10 cellular contexts compared by ENCODE assay signal in the genomic region with DNA sequence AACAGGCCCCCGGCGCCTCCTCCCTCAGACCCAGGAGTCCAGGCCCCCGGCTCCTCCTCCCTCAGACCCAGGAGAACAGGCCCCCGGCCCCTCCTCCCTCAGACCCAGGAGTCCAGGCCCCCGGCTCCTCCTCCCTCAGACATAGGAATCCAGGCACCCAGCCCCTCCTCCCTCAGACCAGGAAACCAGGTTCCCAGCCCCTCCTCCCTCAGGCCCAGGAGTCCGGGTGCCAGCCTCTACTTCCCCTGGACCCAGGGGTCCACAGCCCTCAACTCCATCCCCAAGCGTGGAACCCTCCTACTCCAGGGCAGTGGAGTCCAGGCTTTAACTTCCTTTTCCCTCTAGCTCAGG. TPM values are rescaled to one million over a fixed set of nuclear protein-coding genes. Genes with fewer than 3 reads are reported as not detected.
DNase-seq lines count a peak whose midpoint lies in the region; ATAC-seq, FAIRE-seq and TF ChIP-seq lines count a peak whose summit lies in the region.
"Had no signal": no experiment of that assay in that cellular context is flagged by ENCODE, and none has a peak within 500 bp of the region (broad histone marks: within the 10 kb centered on the region; RNA-seq: fewer than 3 reads in every experiment).

No MANE protein-coding gene starts in this region.

- CTCF ChIA-PET in HepG2 (lab: Yijun Ruan, JAX; ENCODE audit: low intra/inter-chr PET ratio, low total read pairs), result no interaction called here

- H3K9ac ChIP-seq in HepG2 (ENCODE audit: insufficient read depth, low read depth, low read length), result no peak overlapping the region
- peak overlapping the region; percentile 87 to 96 for H3K9ac ChIP-seq in mucosa of rectum (ENCODE audit: low read depth in 1 of 2, low read length in 2 of 2)

- H2AFZ ChIP-seq in HepG2 (ENCODE audit: low read length), result no peak overlapping the region

- TF ChIP-seq CTCF in HepG2 (CRISPR knock-in tag; IDR thresholded peaks at IDR 0.05), result no peak
- no peak for TF ChIP-seq CTCF in right lobe of liver (IDR thresholded peaks at IDR 0.05)
- no peak for TF ChIP-seq CTCF in epithelial cell of esophagus (IDR thresholded peaks at IDR 0.05; ENCODE audit: insufficient read depth, low read depth, low read length, missing control alignments)

- FAIRE-seq in HepG2 (lab: Jason Lieb, UNC), result no peak

- DNase-seq in HepG2 (ENCODE audit: low spot score) (no peak), right lobe of liver (no peak), epithelial cell of esophagus (ENCODE audit: low read depth) (peak; percentile 43), retina (no peak), NCI-H2171 (lab: John Stamatoyannopoulos, UW) (no peak), SKM-1 (lab: John Stamatoyannopoulos, UW; ENCODE audit: unreplicated experiment) (no peak)
- DNase-seq: aorta, OCI-M1 had no signal

- TF ChIP-seq EP300 in HepG2 (IDR thresholded peaks at IDR 0.05; ENCODE audit: low read depth in 2 of 2, low read length in 2 of 2) (no peak), HepG2 (CRISPR knock-in tag; IDR thresholded peaks at IDR 0.05; ENCODE audit: borderline replicate concordance) (no peak)

- H3K9me3 ChIP-seq in HepG2 (ENCODE audit: low read length) (no peaks in the 10 kb centered on the region), right lobe of liver (no peaks in the 10 kb centered on the region), mucosa of rectum (ENCODE audit: control insufficient read depth in 2 of 2, low read length in 2 of 2) (no peaks in the 10 kb centered on the region)

- H3K4me1 ChIP-seq in HepG2 (ENCODE audit: insufficient read depth, low read length) (peaks cover 12% of the 10 kb centered on the region; the same call in 1 of the 2 replicates), right lobe of liver (no peaks in the 10 kb centered on the region), mucosa of rectum (ENCODE audit: control insufficient read depth in 2 of 2, insufficient read depth in 2 of 2, low read length in 2 of 2) (peaks cover 3 to 9% of the 10 kb centered on the region in 2 donors)

- no peak overlapping the region for H3K4me2 ChIP-seq in HepG2 (ENCODE audit: low read depth, low read length)

- no peak for TF ChIP-seq POLR2A in HepG2 (IDR thresholded peaks at IDR 0.05; ENCODE audit: insufficient read depth in 1 of 2, low read depth in 2 of 2, low read length in 2 of 2)
- TF ChIP-seq POLR2A in right lobe of liver (IDR thresholded peaks at IDR 0.05), result no peak

- H3K27me3 ChIP-seq in HepG2 (ENCODE audit: control insufficient read depth in 1 of 2, insufficient read depth in 2 of 2, low read length in 2 of 2) (no peaks in the 10 kb centered on the region), right lobe of liver (no peaks in the 10 kb centered on the region), mucosa of rectum (ENCODE audit: control insufficient read depth in 2 of 2, insufficient read depth in 2 of 2, low read length in 2 of 2) (no peaks in the 10 kb centered on the region)

- intact Hi-C loops in HepG2 (cut with micrococcal nuclease; ENCODE audit: unreplicated experiment) (no loop called here), right lobe of liver (cut with DNase I) (loop anchor here (5.0 kb wide), 1 partner anchor 60 kb away; no protein-coding TSS in a partner anchor)

- POLR2A ChIA-PET in HepG2 (lab: Yijun Ruan, JAX), result interaction anchor here (1.7 to 1.8 kb wide), 2 partner anchors 15 to 17 kb away, joined by 3 to 11 read pairs; a partner anchor contains a TSS

- no peaks in the 10 kb centered on the region for H4K20me1 ChIP-seq in HepG2 (ENCODE audit: insufficient read depth, low read length)

- in situ Hi-C loops in HepG2 (cut with HindIII; ENCODE audit: extremely low pct_ligation_motif_present, low pct_unique_long_range_greater_than_20kb), result no loop called here

- 5% methylated on average over 2 of the region's 7 CpGs for WGBS in HepG2 (ENCODE audit: low lambda C conversion rate)
- 63% methylated on average over 2 of the region's 7 CpGs for WGBS in right lobe of liver (ENCODE audit: insufficient coverage, low coverage, low lambda C conversion rate, missing lambda C conversion rate)

- no peak for TF ChIP-seq RAD21 in HepG2 (CRISPR knock-in tag; IDR thresholded peaks at IDR 0.05)

- no peaks in the 10 kb centered on the region for H3K79me2 ChIP-seq in HepG2 (ENCODE audit: insufficient read depth, low read length)

- no peak for ATAC-seq in HepG2
- ATAC-seq in right lobe of liver, result no peak
- no peak for ATAC-seq in HG03469 (IDR thresholded peaks at IDR 0.05; ENCODE audit: unreplicated experiment)

- H3K27ac ChIP-seq in HepG2 (ENCODE audit: extremely low read length, insufficient read depth, low read length), result no peak overlapping the region
- no peak overlapping the region for H3K27ac ChIP-seq in right lobe of liver
- H3K27ac ChIP-seq in mucosa of rectum (ENCODE audit: low read depth in 2 of 2, low read length in 2 of 2), result peak overlapping the region; percentile 89 to 91

- no peaks in the 10 kb centered on the region; a peak in 1 of 5 replicates for H3K36me3 ChIP-seq in HepG2 (replicated peaks in 1 of 2; ENCODE audit: control insufficient read depth in 1 of 2, insufficient read depth in 2 of 2, low read length in 2 of 2)
- H3K36me3 ChIP-seq in right lobe of liver, result no peaks in the 10 kb centered on the region
- H3K36me3 ChIP-seq in mucosa of rectum (ENCODE audit: control insufficient read depth in 2 of 2, insufficient read depth in 2 of 2, low read length in 2 of 2), result no peaks in the 10 kb centered on the region

- no peak overlapping the region for H3K4me3 ChIP-seq in HepG2 (replicated peaks in 1 of 3; ENCODE audit: insufficient read depth in 1 of 3, low read depth in 2 of 3, low read length in 3 of 3)
- no peak overlapping the region for H3K4me3 ChIP-seq in right lobe of liver
- H3K4me3 ChIP-seq in epithelial cell of esophagus (ENCODE audit: low read length), result peak overlapping the region; percentile 63
- H3K4me3 ChIP-seq in mucosa of rectum (ENCODE audit: low read length in 2 of 2), result peak overlapping the region; percentile 74 to 83

- BruUV-seq in HepG2 (replicated peaks; lab: Mats Ljungman, UMichigan), result no TSS peak

RNA-seq across cellular contexts. Expression of a gene that starts 0.6 kb away (rescaled TPM):
- total RNA-seq in HepG2 (2016; rRNA removed; fragmentation: Illumina TruSeq; extraction: Trizol) (0.24 TPM in 1 of 2 replicates, not detected in the other), right lobe of liver (1 to 10 TPM in 3 of 6 experiments, under 1 TPM in 3; 0.18 to 2.4 (median 1.1) TPM)
- not detected in 2 replicates for total RNA-seq in HepG2 (2016; cell fraction: cytosol; rRNA removed; fragmentation: Illumina TruSeq; extraction: Trizol; ENCODE audit: low read depth)
- 0.15 TPM in 1 of 2 replicates, not detected in the other for total RNA-seq in HepG2 (2016; cell fraction: insoluble cytoplasmic fraction; rRNA removed; fragmentation: Illumina TruSeq; extraction: Trizol)
- total RNA-seq in HepG2 (2016; cell fraction: membrane; rRNA removed; fragmentation: Illumina TruSeq; extraction: Trizol), result 0.41 TPM in 1 of 2 replicates, not detected in the other
- not detected in 2 replicates for total RNA-seq in HepG2 (2016; cell fraction: nucleus; rRNA removed; fragmentation: Illumina TruSeq; extraction: Trizol)
- polyA plus RNA-seq in HepG2 (2011; rRNA removed), result 0.13 and 0.35 TPM in 2 replicates
- 0.08 and 0.15 TPM in 2 replicates for polyA plus RNA-seq in HepG2 (2011; cell fraction: cytosol; rRNA removed)
- 1.8 and 1.9 TPM in 2 replicates for polyA plus RNA-seq in HepG2 (2011; cell fraction: nucleus; rRNA removed)
- 0.41 and 0.86 TPM in 2 replicates for polyA plus RNA-seq in HepG2 (2012)
- polyA plus RNA-seq in HepG2 (2016; cell fraction: cytosol; fragmentation: Illumina TruSeq; extraction: Trizol; ENCODE audit: low read depth), result 0.26 TPM in 1 of 2 replicates, not detected in the other
- not detected in 2 replicates for polyA plus RNA-seq in HepG2 (2016; cell fraction: insoluble cytoplasmic fraction; fragmentation: Illumina TruSeq; extraction: Trizol; ENCODE audit: low read depth)
- polyA plus RNA-seq in HepG2 (2016; cell fraction: membrane; fragmentation: Illumina TruSeq; extraction: Trizol; ENCODE audit: low read depth), result 0.10 and 0.50 TPM in 2 replicates
- 0.73 TPM in 1 of 2 replicates, not detected in the other for polyA plus RNA-seq in HepG2 (2016; cell fraction: nucleus; fragmentation: Illumina TruSeq; extraction: Trizol; ENCODE audit: insufficient read depth, low read depth)
- polyA minus RNA-seq in HepG2 (2011; rRNA and poly(A)+ RNA removed; ENCODE audit: low replicate concordance), result 0.12 and 0.35 TPM in 2 replicates
- polyA minus RNA-seq in HepG2 (2011; cell fraction: cytosol; rRNA and poly(A)+ RNA removed), result not detected in 2 replicates
- polyA minus RNA-seq in HepG2 (2011; cell fraction: nucleus; rRNA and poly(A)+ RNA removed), result 0.87 TPM in 1 of 2 replicates, not detected in the other

RNA-seq across cellular contexts. Expression of a gene that starts 12.9 kb away (rescaled TPM):
- total RNA-seq in HepG2 (2016; rRNA removed; fragmentation: Illumina TruSeq; extraction: Trizol) (3.8 and 4.0 TPM in 2 replicates), right lobe of liver (1 to 10 TPM; 1.2 to 3.5 (median 3.2) TPM)
- 1.9 and 2.2 TPM in 2 replicates for total RNA-seq in HepG2 (2016; cell fraction: cytosol; rRNA removed; fragmentation: Illumina TruSeq; extraction: Trizol; ENCODE audit: low read depth)
- 4.3 and 4.8 TPM in 2 replicates for total RNA-seq in HepG2 (2016; cell fraction: insoluble cytoplasmic fraction; rRNA removed; fragmentation: Illumina TruSeq; extraction: Trizol)
- 1.6 and 1.8 TPM in 2 replicates for total RNA-seq in HepG2 (2016; cell fraction: membrane; rRNA removed; fragmentation: Illumina TruSeq; extraction: Trizol)
- total RNA-seq in HepG2 (2016; cell fraction: nucleus; rRNA removed; fragmentation: Illumina TruSeq; extraction: Trizol), result 2.2 and 2.7 TPM in 2 replicates
- polyA plus RNA-seq in HepG2 (2011; rRNA removed), result 1.8 and 2.0 TPM in 2 replicates
- polyA plus RNA-seq in HepG2 (2011; cell fraction: cytosol; rRNA removed), result 2.1 and 2.4 TPM in 2 replicates
- polyA plus RNA-seq in HepG2 (2011; cell fraction: nucleus; rRNA removed), result 1.8 and 2.0 TPM in 2 replicates
- 2.6 TPM in 2 replicates for polyA plus RNA-seq in HepG2 (2012)
- polyA plus RNA-seq in HepG2 (2016; cell fraction: cytosol; fragmentation: Illumina TruSeq; extraction: Trizol; ENCODE audit: low read depth), result 1.6 TPM in 2 replicates
- polyA plus RNA-seq in HepG2 (2016; cell fraction: insoluble cytoplasmic fraction; fragmentation: Illumina TruSeq; extraction: Trizol; ENCODE audit: low read depth), result 4.4 and 4.9 TPM in 2 replicates
- 1.0 TPM in 2 replicates for polyA plus RNA-seq in HepG2 (2016; cell fraction: membrane; fragmentation: Illumina TruSeq; extraction: Trizol; ENCODE audit: low read depth)
- 2.7 and 3.1 TPM in 2 replicates for polyA plus RNA-seq in HepG2 (2016; cell fraction: nucleus; fragmentation: Illumina TruSeq; extraction: Trizol; ENCODE audit: insufficient read depth, low read depth)
- polyA minus RNA-seq in HepG2 (2011; rRNA and poly(A)+ RNA removed; ENCODE audit: low replicate concordance), result 0.40 and 0.48 TPM in 2 replicates
- polyA minus RNA-seq in HepG2 (2011; cell fraction: cytosol; rRNA and poly(A)+ RNA removed), result 0.79 and 1.1 TPM in 2 replicates
- 1.7 and 1.9 TPM in 2 replicates for polyA minus RNA-seq in HepG2 (2011; cell fraction: nucleus; rRNA and poly(A)+ RNA removed)

RNA-seq across cellular contexts. Expression of a gene that starts 17.0 kb away (rescaled TPM):
- total RNA-seq in HepG2 (2016; rRNA removed; fragmentation: Illumina TruSeq; extraction: Trizol), result 9.0 and 22.2 TPM in 2 replicates
- total RNA-seq in HepG2 (2016; cell fraction: cytosol; rRNA removed; fragmentation: Illumina TruSeq; extraction: Trizol; ENCODE audit: low read depth), result 6.0 and 7.0 TPM in 2 replicates
- 9.8 and 24.6 TPM in 2 replicates for total RNA-seq in HepG2 (2016; cell fraction: insoluble cytoplasmic fraction; rRNA removed; fragmentation: Illumina TruSeq; extraction: Trizol)
- 10.9 and 16.4 TPM in 2 replicates for total RNA-seq in HepG2 (2016; cell fraction: membrane; rRNA removed; fragmentation: Illumina TruSeq; extraction: Trizol)
- 22.1 and 22.7 TPM in 2 replicates for total RNA-seq in HepG2 (2016; cell fraction: nucleus; rRNA removed; fragmentation: Illumina TruSeq; extraction: Trizol)
- 25.5 and 42.2 TPM in 2 replicates for polyA plus RNA-seq in HepG2 (2011; rRNA removed)
- 14.0 and 19.6 TPM in 2 replicates for polyA plus RNA-seq in HepG2 (2011; cell fraction: cytosol; rRNA removed)
- polyA plus RNA-seq in HepG2 (2011; cell fraction: nucleus; rRNA removed), result 62.9 and 70.0 TPM in 2 replicates
- polyA plus RNA-seq in HepG2 (2012), result 26.2 and 43.9 TPM in 2 replicates
- polyA plus RNA-seq in HepG2 (2016; cell fraction: cytosol; fragmentation: Illumina TruSeq; extraction: Trizol; ENCODE audit: low read depth), result 5.9 and 6.3 TPM in 2 replicates
- 14.0 and 15.8 TPM in 2 replicates for polyA plus RNA-seq in HepG2 (2016; cell fraction: insoluble cytoplasmic fraction; fragmentation: Illumina TruSeq; extraction: Trizol; ENCODE audit: low read depth)
- polyA plus RNA-seq in HepG2 (2016; cell fraction: membrane; fragmentation: Illumina TruSeq; extraction: Trizol; ENCODE audit: low read depth), result 15.2 and 15.3 TPM in 2 replicates
- polyA plus RNA-seq in HepG2 (2016; cell fraction: nucleus; fragmentation: Illumina TruSeq; extraction: Trizol; ENCODE audit: insufficient read depth, low read depth), result 55.8 and 59.3 TPM in 2 replicates
- 43.8 and 78.6 TPM in 2 replicates for polyA minus RNA-seq in HepG2 (2011; rRNA and poly(A)+ RNA removed; ENCODE audit: low replicate concordance)
- polyA minus RNA-seq in HepG2 (2011; cell fraction: cytosol; rRNA and poly(A)+ RNA removed), result 25.2 and 27.9 TPM in 2 replicates
- 11.7 and 13.1 TPM in 2 replicates for polyA minus RNA-seq in HepG2 (2011; cell fraction: nucleus; rRNA and poly(A)+ RNA removed)
- 10 to 100 TPM; 26.6 to 57.7 (median 32.9) TPM for total RNA-seq in right lobe of liver

RNA-seq across cellular contexts. Expression of a gene that starts 18.7 kb away (rescaled TPM):
- total RNA-seq in HepG2 (2016; rRNA removed; fragmentation: Illumina TruSeq; extraction: Trizol) (64.8 and 65.4 TPM in 2 replicates), right lobe of liver (10 to 100 TPM; 11.8 to 31.9 (median 17.9) TPM)
- total RNA-seq in HepG2 (2016; cell fraction: cytosol; rRNA removed; fragmentation: Illumina TruSeq; extraction: Trizol; ENCODE audit: low read depth), result 15.4 and 16.0 TPM in 2 replicates
- 63.3 and 68.4 TPM in 2 replicates for total RNA-seq in HepG2 (2016; cell fraction: insoluble cytoplasmic fraction; rRNA removed; fragmentation: Illumina TruSeq; extraction: Trizol)
- 33.2 and 37.1 TPM in 2 replicates for total RNA-seq in HepG2 (2016; cell fraction: membrane; rRNA removed; fragmentation: Illumina TruSeq; extraction: Trizol)
- 20.1 and 23.9 TPM in 2 replicates for total RNA-seq in HepG2 (2016; cell fraction: nucleus; rRNA removed; fragmentation: Illumina TruSeq; extraction: Trizol)
- polyA plus RNA-seq in HepG2 (2011; rRNA removed), result 55.1 and 62.6 TPM in 2 replicates
- 64.8 and 96.9 TPM in 2 replicates for polyA plus RNA-seq in HepG2 (2011; cell fraction: cytosol; rRNA removed)
- polyA plus RNA-seq in HepG2 (2011; cell fraction: nucleus; rRNA removed), result 39.4 and 39.7 TPM in 2 replicates
- polyA plus RNA-seq in HepG2 (2012), result 36.9 and 37.0 TPM in 2 replicates
- 19.8 and 21.5 TPM in 2 replicates for polyA plus RNA-seq in HepG2 (2016; cell fraction: cytosol; fragmentation: Illumina TruSeq; extraction: Trizol; ENCODE audit: low read depth)
- polyA plus RNA-seq in HepG2 (2016; cell fraction: insoluble cytoplasmic fraction; fragmentation: Illumina TruSeq; extraction: Trizol; ENCODE audit: low read depth), result 66.3 and 66.4 TPM in 2 replicates
- 28.2 and 30.6 TPM in 2 replicates for polyA plus RNA-seq in HepG2 (2016; cell fraction: membrane; fragmentation: Illumina TruSeq; extraction: Trizol; ENCODE audit: low read depth)
- 31.1 and 43.4 TPM in 2 replicates for polyA plus RNA-seq in HepG2 (2016; cell fraction: nucleus; fragmentation: Illumina TruSeq; extraction: Trizol; ENCODE audit: insufficient read depth, low read depth)
- 43.3 and 70.9 TPM in 2 replicates for polyA minus RNA-seq in HepG2 (2011; rRNA and poly(A)+ RNA removed; ENCODE audit: low replicate concordance)
- 29.5 and 30.6 TPM in 2 replicates for polyA minus RNA-seq in HepG2 (2011; cell fraction: cytosol; rRNA and poly(A)+ RNA removed)
- 10.3 and 10.7 TPM in 2 replicates for polyA minus RNA-seq in HepG2 (2011; cell fraction: nucleus; rRNA and poly(A)+ RNA removed)

RNA-seq across cellular contexts. Expression of a gene that starts 28.3 kb away (rescaled TPM):
- total RNA-seq in HepG2 (2016; rRNA removed; fragmentation: Illumina TruSeq; extraction: Trizol), result 1,411 and 1,450 TPM in 2 replicates
- total RNA-seq in HepG2 (2016; cell fraction: cytosol; rRNA removed; fragmentation: Illumina TruSeq; extraction: Trizol; ENCODE audit: low read depth), result 1,847 and 2,095 TPM in 2 replicates
- total RNA-seq in HepG2 (2016; cell fraction: insoluble cytoplasmic fraction; rRNA removed; fragmentation: Illumina TruSeq; extraction: Trizol), result 1,493 and 1,495 TPM in 2 replicates
- total RNA-seq in HepG2 (2016; cell fraction: membrane; rRNA removed; fragmentation: Illumina TruSeq; extraction: Trizol), result 2,859 and 2,975 TPM in 2 replicates
- total RNA-seq in HepG2 (2016; cell fraction: nucleus; rRNA removed; fragmentation: Illumina TruSeq; extraction: Trizol), result 574 and 605 TPM in 2 replicates
- 2,903 and 3,161 TPM in 2 replicates for polyA plus RNA-seq in HepG2 (2011; rRNA removed)
- 3,446 and 4,669 TPM in 2 replicates for polyA plus RNA-seq in HepG2 (2011; cell fraction: cytosol; rRNA removed)
- 1,154 and 1,198 TPM in 2 replicates for polyA plus RNA-seq in HepG2 (2011; cell fraction: nucleus; rRNA removed)
- 2,294 and 3,529 TPM in 2 replicates for polyA plus RNA-seq in HepG2 (2012)
- 2,882 and 3,077 TPM in 2 replicates for polyA plus RNA-seq in HepG2 (2016; cell fraction: cytosol; fragmentation: Illumina TruSeq; extraction: Trizol; ENCODE audit: low read depth)
- 1,450 and 1,632 TPM in 2 replicates for polyA plus RNA-seq in HepG2 (2016; cell fraction: insoluble cytoplasmic fraction; fragmentation: Illumina TruSeq; extraction: Trizol; ENCODE audit: low read depth)
- 3,325 and 3,445 TPM in 2 replicates for polyA plus RNA-seq in HepG2 (2016; cell fraction: membrane; fragmentation: Illumina TruSeq; extraction: Trizol; ENCODE audit: low read depth)
- 1,079 and 1,215 TPM in 2 replicates for polyA plus RNA-seq in HepG2 (2016; cell fraction: nucleus; fragmentation: Illumina TruSeq; extraction: Trizol; ENCODE audit: insufficient read depth, low read depth)
- 647 and 719 TPM in 2 replicates for polyA minus RNA-seq in HepG2 (2011; rRNA and poly(A)+ RNA removed; ENCODE audit: low replicate concordance)
- polyA minus RNA-seq in HepG2 (2011; cell fraction: cytosol; rRNA and poly(A)+ RNA removed), result 352 and 390 TPM in 2 replicates
- polyA minus RNA-seq in HepG2 (2011; cell fraction: nucleus; rRNA and poly(A)+ RNA removed), result 215 and 249 TPM in 2 replicates
- 100 to 1,000 TPM; 399 to 706 (median 486) TPM for total RNA-seq in right lobe of liver

Comparison
In these comparisons a context has a peak if more than half of its experiments do, and no peak if none do; other contexts are left out.
1. H3K27ac ChIP-seq: peak in mucosa of rectum (2 of 2); none in HepG2 (single experiment) and right lobe of liver (0 of 3).
2. H3K4me3 ChIP-seq: peak in epithelial cell of esophagus (single experiment) and mucosa of rectum (2 of 2); none in HepG2 (0 of 3) and right lobe of liver (0 of 3).